Comparison of ENCODE assay signal across 23 cellular contexts in the genomic region with DNA sequence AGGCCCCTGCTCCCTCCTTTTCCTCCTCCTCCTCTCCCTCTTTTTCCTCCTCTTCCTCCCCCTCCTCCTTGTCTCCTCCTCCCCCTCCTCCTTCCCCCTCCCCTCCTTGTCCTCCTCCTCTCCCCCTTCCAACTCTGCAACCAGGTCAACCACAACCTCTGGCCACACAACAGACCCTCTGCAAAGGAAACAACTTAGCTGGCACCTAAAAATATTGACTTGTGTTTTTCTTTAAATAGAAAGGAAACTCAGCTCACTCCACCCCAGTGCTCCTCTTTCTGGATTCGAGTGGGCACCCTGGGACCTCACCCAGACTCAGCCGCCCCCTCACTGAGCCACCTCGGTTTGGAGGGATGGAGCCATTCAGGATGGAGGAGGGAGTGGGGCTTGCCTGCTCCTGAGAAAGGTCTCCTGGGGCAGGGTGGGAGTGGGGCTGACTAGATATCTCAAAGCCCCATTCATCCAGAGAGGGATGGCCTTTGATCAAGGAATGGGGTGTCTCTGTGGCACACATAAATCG. TPM values are rescaled to one million over a fixed set of nuclear protein-coding genes. Genes with fewer than 3 reads are reported as not detected.
DNase-seq lines count a peak whose midpoint lies in the region; ATAC-seq and TF ChIP-seq lines count a peak whose summit lies in the region.
"Had no signal": no experiment of that assay in that cellular context is flagged by ENCODE, and none has a peak within 500 bp of the region (broad histone marks: within the 10 kb centered on the region; RNA-seq: fewer than 3 reads in every experiment).

No MANE protein-coding gene starts in this region.

- DNase-seq in Right ventricle myocardium superior (peak; percentile 11), cardiac septum (ENCODE audit: low spot score) (no peak), MM.1S (peak; percentile 66), chondrocyte (ENCODE audit: low spot score) (peak; percentile 38), spleen (peak; percentile 47), MV-4-11 (lab: John Stamatoyannopoulos, UW) (no peak), epidermal melanocyte (ENCODE audit: insufficient read length, low spot score) (no peak)
- DNase-seq: ACHN; activated CD4-positive, alpha-beta T cell treated with anti-CD3 and anti-CD28 coated beads, Interleukin-2, amount 50 U/mL, for 48 hours; activated T-cell treated with anti-CD3 and anti-CD28 coated beads, Interleukin-2, amount 50 U/mL, for 24 hours; left cardiac atrium; NCI-H1105; NCI-H446; NCI-H82; ovary; stimulated activated CD4-positive, alpha-beta T cell treated with anti-CD3 and anti-CD28 coated beads, Interleukin-4, amount 100 ng/mL, for 4 hours; stimulated activated naive CD8-positive, alpha-beta T cell treated with anti-CD3 and anti-CD28 coated beads, Interleukin-15, Interleukin-2, amounts not matched to agents 100 U/mL and 50 U/mL, for 24 hours; T-helper 9 cell had no signal

- H3K27ac ChIP-seq in MM.1S (ENCODE audit: low read length) (peak overlapping the region; percentile 83), spleen (no peak overlapping the region)
- H3K27ac ChIP-seq: ascending aorta, ovary, thoracic aorta had no signal

- H3K36me3 Mint-ChIP-seq in chondrocyte (ENCODE audit: low read depth): no peaks in the 10 kb centered on the region

- TF ChIP-seq POLR2A in spleen (IDR thresholded peaks at IDR 0.05): no peak

- peaks cover 26% of the 10 kb centered on the region; the same call in 1 of the 2 replicates for H3F3A ChIP-seq in MM.1S (ENCODE audit: insufficient read depth, low read length)

- H3K36me3 ChIP-seq in MM.1S (replicated peaks; ENCODE audit: insufficient read depth, low read length) (no peaks in the 10 kb centered on the region), spleen (no peaks in the 10 kb centered on the region)
- H3K36me3 ChIP-seq: ascending aorta, ovary, thoracic aorta had no signal

- H3K9me2 ChIP-seq in MM.1S (replicated peaks; ENCODE audit: insufficient read depth, low read length): no peaks in the 10 kb centered on the region

- H3K9ac ChIP-seq in MM.1S (ENCODE audit: low read length): peak overlapping the region; percentile 14; the same call in 1 of the 2 replicates

- 41 to 50% (median 48%) methylated on average over 4 of the region's 4 CpGs for WGBS in spleen, 5 donors

- 0 out of 2 replicates have a peak overlapping the region, but pooled peaks have one; percentile 1 for H2AFZ ChIP-seq in MM.1S (ENCODE audit: low read length)

- no peak overlapping the region for H3K27ac Mint-ChIP-seq in chondrocyte (ENCODE audit: unreplicated experiment)
- H3K27ac Mint-ChIP-seq: activated naive CD4-positive, alpha-beta T cell treated with anti-CD3 and anti-CD28 coated beads, Interleukin-2, amount 50 U/mL, for 72 hours; activated T-cell treated with anti-CD3 and anti-CD28 coated beads, Interleukin-2, amount 50 U/mL, for 24 hours had no signal

- H3K4me3 Mint-ChIP-seq in chondrocyte (ENCODE audit: unreplicated experiment): no peak overlapping the region
- H3K4me3 Mint-ChIP-seq: activated T-cell treated with anti-CD3 and anti-CD28 coated beads, Interleukin-2, amount 50 U/mL, for 24 hours; central memory CD8-positive, alpha-beta T cell had no signal

- H3K4me1 ChIP-seq in MM.1S (ENCODE audit: low read length) (peaks cover 47% of the 10 kb centered on the region), spleen (peaks cover 0 to 29% (median 11%) of the 10 kb centered on the region in 6 donors)

- H3K4me3 ChIP-seq in MM.1S (ENCODE audit: low read length) (no peak overlapping the region), spleen (no peak overlapping the region)
- H3K4me3 ChIP-seq: ascending aorta, ovary, thoracic aorta had no signal

- peaks cover 9% of the 10 kb centered on the region for H3K9me3 Mint-ChIP-seq in chondrocyte (ENCODE audit: low read depth)
- H3K9me3 Mint-ChIP-seq: activated naive CD4-positive, alpha-beta T cell treated with anti-CD3 and anti-CD28 coated beads, Interleukin-2, amount 50 U/mL, for 72 hours; central memory CD8-positive, alpha-beta T cell had no signal

- intact Hi-C loops in Right ventricle myocardium superior (cut with DNase I) (no loop called here), cardiac septum (cut with DNase I) (no loop called here), spleen (cut with DNase I; ENCODE audit: low total_unique reads) (no loop called here)

- ATAC-seq in Right ventricle myocardium superior (ENCODE audit: poor library complexity): no peak
- no peak for ATAC-seq in HG03378 (IDR thresholded peaks at IDR 0.05; ENCODE audit: unreplicated experiment)
- ATAC-seq: activated naive CD4-positive, alpha-beta T cell treated with anti-CD3 and anti-CD28 coated beads, Interleukin-2, amount 50 U/mL, for 72 hours; left cardiac atrium; stimulated activated naive CD8-positive, alpha-beta T cell treated with anti-CD3 and anti-CD28 coated beads, Interleukin-15, Interleukin-2, amounts not matched to agents 100 U/mL and 50 U/mL, for 24 hours had no signal

- H3K27me3 ChIP-seq in MM.1S (replicated peaks; ENCODE audit: insufficient read depth, low read length) (no peaks in the 10 kb centered on the region), spleen (replicated peaks in 1 of 7) (peaks cover 0 to 23% (median 0%) of the 10 kb centered on the region in 7 donors)
- H3K27me3 ChIP-seq: ascending aorta, ovary had no signal

- TF ChIP-seq CTCF in MM.1S (IDR thresholded peaks at IDR 0.05; ENCODE audit: low read length) (no peak), chondrocyte (IDR thresholded peaks at IDR 0.05) (no peak), spleen (IDR thresholded peaks at IDR 0.05 in 8 of 11, conservative IDR thresholded peaks at IDR 0.05 in 3 of 11) (no peak)

- peak overlapping the region; percentile 50; the same call in 1 of the 2 replicates for H3K4me2 ChIP-seq in MM.1S (ENCODE audit: low read depth, low read length)

- peaks cover 41% of the 10 kb centered on the region for H3K4me1 Mint-ChIP-seq in chondrocyte (ENCODE audit: low read depth)

- H3K27me3 Mint-ChIP-seq in chondrocyte (ENCODE audit: low read depth): no peaks in the 10 kb centered on the region
- H3K27me3 Mint-ChIP-seq: activated T-cell treated with anti-CD3 and anti-CD28 coated beads, Interleukin-2, amount 50 U/mL, for 24 hours had no signal

- no peaks in the 10 kb centered on the region for H4K20me1 ChIP-seq in MM.1S (ENCODE audit: insufficient read depth, low read length)

- H3K9me3 ChIP-seq in MM.1S (replicated peaks; ENCODE audit: insufficient read depth, low read length): no peaks in the 10 kb centered on the region
- H3K9me3 ChIP-seq in spleen: peaks cover 0 to 21% (median 11%) of the 10 kb centered on the region in 8 donors
- H3K9me3 ChIP-seq: ovary, thoracic aorta had no signal

- H3K79me2 ChIP-seq in MM.1S (ENCODE audit: low read length): no peaks in the 10 kb centered on the region

RNA-seq across cellular contexts. Expression of a gene that starts 10.2 kb away (rescaled TPM):
- total RNA-seq in Right ventricle myocardium superior: 13.0 TPM
- total RNA-seq in cardiac septum: 12.9 TPM
- 164 to 184 TPM (median 173 TPM) in 3 replicates for total RNA-seq in chondrocyte
- total RNA-seq in spleen: 1 to 10 TPM; 2.4 to 7.9 (median 5.3) TPM
- 1 to 10 TPM; 1.3 to 3.4 (median 2.7) TPM for polyA plus RNA-seq in spleen

RNA-seq across cellular contexts. Expression of a gene that starts 47.9 kb away (rescaled TPM):
- total RNA-seq in Right ventricle myocardium superior (20.9 TPM), cardiac septum (28.9 TPM), chondrocyte (37.0 to 41.4 TPM (median 38.9 TPM) in 3 replicates), spleen (10 to 100 TPM; 32.1 to 55.3 (median 37.8) TPM)
- polyA plus RNA-seq in spleen: 10 to 100 TPM in 1 of 3 donors, 1 to 10 TPM in 2; 4.5 to 13.9 (median 5.5) TPM

Comparison
In these comparisons a context has a peak if more than half of its experiments do, and no peak if none do; other contexts are left out.
1. DNase-seq: peak in Right ventricle myocardium superior (single experiment), MM.1S (single experiment), chondrocyte (single experiment) and spleen (single experiment); none in cardiac septum (single experiment), MV-4-11 (single experiment) and epidermal melanocyte (single experiment).
2. RNA of a gene that starts 10.2 kb away (total RNA-seq): 164 to 184 TPM in chondrocyte; 13.0 TPM in Right ventricle myocardium superior (single experiment), 12.9 TPM in cardiac septum (single experiment) and 2.4 to 7.9 TPM in spleen; every median in the first group is over 10 times any median in the second.